ENCODE assay signal across 16 cellular contexts in the genomic region with DNA sequence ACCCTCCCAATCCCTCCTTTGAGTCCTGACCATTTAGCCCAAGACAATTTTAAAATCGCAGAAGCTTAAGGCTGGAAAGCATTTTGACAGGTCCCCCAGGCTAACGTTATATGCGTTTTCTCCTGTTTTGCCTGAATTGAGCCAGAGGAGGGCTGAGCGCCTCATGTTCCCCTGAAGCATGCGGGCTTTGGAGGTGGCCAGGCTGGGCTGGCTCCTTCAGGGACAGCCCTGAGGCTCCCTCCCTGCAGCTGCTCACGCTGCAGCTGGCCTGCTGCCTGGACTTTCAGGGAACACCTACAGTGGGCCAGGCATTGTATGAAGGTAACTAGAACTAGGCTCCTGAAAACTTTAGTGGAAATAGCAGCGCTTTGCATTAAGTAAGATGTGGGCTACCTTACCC.
DNase-seq lines count a peak whose midpoint lies in the region; ATAC-seq and TF ChIP-seq lines count a peak whose summit lies in the region.
"Had no signal": no experiment of that assay in that cellular context is flagged by ENCODE, and none has a peak within 500 bp of the region (broad histone marks: within the 10 kb centered on the region; RNA-seq: fewer than 3 reads in every experiment).

No MANE protein-coding gene starts in this region.

- H3K4me3 ChIP-seq in SJCRH30 (no peak overlapping the region), smooth muscle cell (no peak overlapping the region)
- H3K4me3 ChIP-seq: adrenal gland, right lobe of liver, upper lobe of left lung had no signal

- H3K79me2 ChIP-seq in smooth muscle cell (ENCODE audit: low read depth): no peaks in the 10 kb centered on the region

- no peak overlapping the region for H2AFZ ChIP-seq in smooth muscle cell (ENCODE audit: low read depth)

- no peaks in the 10 kb centered on the region for H3K36me3 ChIP-seq in SJCRH30
- no peaks in the 10 kb centered on the region for H3K36me3 ChIP-seq in smooth muscle cell (ENCODE audit: low read depth)
- H3K36me3 ChIP-seq: adrenal gland, right lobe of liver, upper lobe of left lung had no signal

- H3F3A ChIP-seq in smooth muscle cell (ENCODE audit: low read depth): peaks cover 17% of the 10 kb centered on the region

- H3K4me1 ChIP-seq in SJCRH30 (peaks cover 59% of the 10 kb centered on the region), smooth muscle cell (ENCODE audit: low read depth) (peaks cover 27% of the 10 kb centered on the region)
- H3K4me1 ChIP-seq: adrenal gland had no signal

- TF ChIP-seq CTCF in smooth muscle cell (IDR thresholded peaks at IDR 0.05; ENCODE audit: borderline replicate concordance, insufficient read depth, poor library complexity, severe bottlenecking): no peak

- no peak overlapping the region for H3K4me2 ChIP-seq in smooth muscle cell

- H3K27ac ChIP-seq in SJCRH30 (peak overlapping the region; percentile 43), smooth muscle cell (ENCODE audit: low read depth) (peak overlapping the region; percentile 26)
- H3K27ac ChIP-seq: adrenal gland, right lobe of liver had no signal

- intact Hi-C loops in left ventricle myocardium superior (cut with micrococcal nuclease): no loop called here

- peak; percentile 79 for ATAC-seq in left ventricle myocardium superior
- ATAC-seq: effector memory CD8-positive, alpha-beta T cell had no signal

- H3K9me3 ChIP-seq in SJCRH30 (replicated peaks) (no peaks in the 10 kb centered on the region), smooth muscle cell (replicated peaks; ENCODE audit: low read depth) (no peaks in the 10 kb centered on the region)
- H3K9me3 ChIP-seq: adrenal gland, right lobe of liver, upper lobe of left lung had no signal

- DNase-seq in NCI-H2196 (lab: John Stamatoyannopoulos, UW; ENCODE audit: unreplicated experiment) (peak; percentile 32), NCI-H2196 treated with DMSO at 0.1 percent for 48 hours (lab: John Stamatoyannopoulos, UW; ENCODE audit: unreplicated experiment) (no peak), SJCRH30 (peak; percentile 85 to 90), left ventricle myocardium superior (peak; percentile 66), smooth muscle cell (lab: John Stamatoyannopoulos, UW; ENCODE audit: unreplicated experiment) (no peak), DMS53 (lab: John Stamatoyannopoulos, UW) (no peak), cerebellum (ENCODE audit: low spot score) (no peak), amygdala (lab: John Stamatoyannopoulos, UW) (no peak)
- DNase-seq: activated CD8-positive, alpha-beta memory T cell treated with anti-CD3 and anti-CD28 coated beads, Interleukin-2, amount 50 U/mL, for 4 hours; effector memory CD8-positive, alpha-beta T cell; hippocampal formation; NCI-H1930; right lobe of liver; RPMI8226 had no signal

- no peak overlapping the region for H3K9ac ChIP-seq in smooth muscle cell (ENCODE audit: low read depth)

- H4K20me1 ChIP-seq in smooth muscle cell (ENCODE audit: low read depth): no peaks in the 10 kb centered on the region

- H3K27me3 ChIP-seq in SJCRH30: no peaks in the 10 kb centered on the region
- H3K27me3 ChIP-seq in smooth muscle cell (ENCODE audit: low read depth): no peaks in the 10 kb centered on the region
- H3K27me3 ChIP-seq: adrenal gland, right lobe of liver, upper lobe of left lung had no signal

- WGBS in smooth muscle cell (ENCODE audit: low lambda C conversion rate): 88% methylated on average over 7 of the region's 7 CpGs

Comparison
In these comparisons a context has a peak if more than half of its experiments do, and no peak if none do; other contexts are left out.
1. DNase-seq: peak in NCI-H2196 (single experiment), SJCRH30 (2 of 2) and left ventricle myocardium superior (single experiment); none in NCI-H2196 treated with DMSO at 0.1 percent for 48 hours (single experiment), smooth muscle cell (single experiment), DMS53 (single experiment), cerebellum (single experiment) and amygdala (0 of 56).